8 cellular contexts compared by ENCODE assay signal in genomic region chr7:137454169-137455166, GRCh38.
A peak's percentile ranks its signal among the peaks of the same experiment; 100 is the strongest.
DNase-seq lines count a peak whose midpoint lies in the region; ATAC-seq and TF ChIP-seq lines count a peak whose summit lies in the region.

No MANE protein-coding gene starts in this region.

- intact Hi-C loops in CD8-positive, alpha-beta T cell (cut with DNase I, micrococcal nuclease) = no loop called here
- intact Hi-C loops in OCI-LY7 (cut with micrococcal nuclease; ENCODE audit: unreplicated experiment) = loop anchor here (10.0 kb wide), 1 partner anchor 1650 kb away; no protein-coding TSS in a partner anchor

- H4K20me1 ChIP-seq in OCI-LY7 (ENCODE audit: insufficient read depth, low read length) = no peaks in the 10 kb centered on the region

- no peak overlapping the region for H3K27ac Mint-ChIP-seq in CD8-positive, alpha-beta T cell
- H3K27ac Mint-ChIP-seq in endodermal cell = no peak overlapping the region
- H3K27ac Mint-ChIP-seq in effector memory CD8-positive, alpha-beta T cell = no peak overlapping the region

- H3K27ac ChIP-seq in CD8-positive, alpha-beta T cell (ENCODE audit: low read depth, low read length) = no peak overlapping the region
- no peak overlapping the region for H3K27ac ChIP-seq in OCI-LY7 (ENCODE audit: low read depth, low read length, poor library complexity, severe bottlenecking)
- H3K27ac ChIP-seq in endodermal cell (ENCODE audit: low read depth, low read length) = no peak overlapping the region

- 58 to 61% methylated on average over 9 to 13 of the region's 14 CpGs for WGBS in endodermal cell (ENCODE audit: insufficient coverage in 1 of 2, insufficient read length in 1 of 2), 2 experiments

- H3K4me3 Mint-ChIP-seq in CD8-positive, alpha-beta T cell = no peak overlapping the region
- no peak overlapping the region for H3K4me3 Mint-ChIP-seq in endodermal cell
- H3K4me3 Mint-ChIP-seq in effector memory CD8-positive, alpha-beta T cell = no peak overlapping the region

- POLR2A ChIA-PET in CD8-positive, alpha-beta T cell (lab: Charles Lee) = no interaction called here
- POLR2A ChIA-PET in OCI-LY7 (lab: Charles Lee) = interaction anchor here (0.5 to 1.1 kb wide), 3 partner anchors 9 to 449 kb away, joined by 3 read pairs; no protein-coding TSS in a partner anchor

- H3K9me2 ChIP-seq in OCI-LY7 (ENCODE audit: insufficient read depth, low read length) = no peaks in the 10 kb centered on the region

- no peaks in the 10 kb centered on the region for H3K36me3 Mint-ChIP-seq in CD8-positive, alpha-beta T cell
- no peaks in the 10 kb centered on the region for H3K36me3 Mint-ChIP-seq in endodermal cell (ENCODE audit: low read depth)
- no peaks in the 10 kb centered on the region for H3K36me3 Mint-ChIP-seq in effector memory CD8-positive, alpha-beta T cell (ENCODE audit: insufficient read depth)

- H3K9ac ChIP-seq in endodermal cell (ENCODE audit: extremely low read depth, low read length, poor library complexity, severe bottlenecking) = no peak overlapping the region

- no TSS peak for BruUV-seq in OCI-LY7 (replicated peaks; lab: Mats Ljungman, UMichigan)

- no peaks in the 10 kb centered on the region for H3K4me1 ChIP-seq in CD8-positive, alpha-beta T cell (ENCODE audit: insufficient read depth, low read length)
- H3K4me1 ChIP-seq in OCI-LY7 (ENCODE audit: insufficient read depth, low read length, poor library complexity, severe bottlenecking) (no peaks in the 10 kb centered on the region), endodermal cell (ENCODE audit: control insufficient read depth, insufficient read depth, low read length) (peaks cover 8% of the 10 kb centered on the region)

- no peaks in the 10 kb centered on the region for H3K36me3 ChIP-seq in CD8-positive, alpha-beta T cell (ENCODE audit: insufficient read depth, low read length)
- no peaks in the 10 kb centered on the region for H3K36me3 ChIP-seq in OCI-LY7 (ENCODE audit: insufficient read depth, low read length)
- H3K36me3 ChIP-seq in endodermal cell (ENCODE audit: control insufficient read depth, insufficient read depth, low read length) = no peaks in the 10 kb centered on the region

- no peak overlapping the region for H2AFZ ChIP-seq in OCI-LY7 (ENCODE audit: low read length)

- DNase-seq in CD8-positive, alpha-beta T cell = no peak
- peak; percentile 20 for DNase-seq in GM20000 (ENCODE audit: low spot score)
- peak; percentile 68 for DNase-seq in HT-29 (ENCODE audit: low spot score)
- peak; percentile 45 for DNase-seq in OCI-LY7 (ENCODE audit: low spot score)
- DNase-seq in endodermal cell = no peak
- peak; percentile 38 for DNase-seq in mucosa of gallbladder (ENCODE audit: low spot score)
- no peak for DNase-seq in effector CD4-positive, alpha-beta T cell
- no peak for DNase-seq in effector memory CD8-positive, alpha-beta T cell

- H3K9me3 Mint-ChIP-seq in CD8-positive, alpha-beta T cell = no peaks in the 10 kb centered on the region
- H3K9me3 Mint-ChIP-seq in endodermal cell = no peaks in the 10 kb centered on the region
- no peaks in the 10 kb centered on the region for H3K9me3 Mint-ChIP-seq in effector memory CD8-positive, alpha-beta T cell

- H3K27me3 ChIP-seq in CD8-positive, alpha-beta T cell (ENCODE audit: insufficient read depth, low read length) = no peaks in the 10 kb centered on the region
- H3K27me3 ChIP-seq in endodermal cell (ENCODE audit: control insufficient read depth, insufficient read depth, low read length, poor library complexity, severe bottlenecking) = no peaks in the 10 kb centered on the region

- no peaks in the 10 kb centered on the region for H3K9me3 ChIP-seq in CD8-positive, alpha-beta T cell (ENCODE audit: low read length)
- H3K9me3 ChIP-seq in OCI-LY7 (ENCODE audit: low read length) (no peaks in the 10 kb centered on the region), endodermal cell (ENCODE audit: control insufficient read depth, low read length) (no peaks in the 10 kb centered on the region)

- peak; percentile 75 for TF ChIP-seq CTCF in CD8-positive, alpha-beta T cell (IDR thresholded peaks at IDR 0.05)
- TF ChIP-seq CTCF in GM20000 (IDR thresholded peaks at IDR 0.05; ENCODE audit: extremely low read depth, missing control alignments) (peak; percentile 47), OCI-LY7 (conservative IDR thresholded peaks at IDR 0.05; ENCODE audit: low read length) (peak; percentile 92), endodermal cell (conservative IDR thresholded peaks at IDR 0.05) (peak; percentile 81)

- H3K27me3 Mint-ChIP-seq in CD8-positive, alpha-beta T cell (ENCODE audit: low read depth) = peaks cover 5% of the 10 kb centered on the region
- no peaks in the 10 kb centered on the region for H3K27me3 Mint-ChIP-seq in endodermal cell (ENCODE audit: insufficient read depth)
- peaks cover 0 to 5% of the 10 kb centered on the region in 2 donors for H3K27me3 Mint-ChIP-seq in effector memory CD8-positive, alpha-beta T cell

- CTCF ChIA-PET in CD8-positive, alpha-beta T cell (lab: Charles Lee) = interaction anchor here (1.4 kb wide), 1 partner anchor 36 kb away, joined by 3 read pairs; no protein-coding TSS in a partner anchor
- CTCF ChIA-PET in OCI-LY7 (lab: Charles Lee; ENCODE audit: unreplicated experiment) = no interaction called here

- ATAC-seq in CD8-positive, alpha-beta T cell = no peak
- ATAC-seq in effector memory CD8-positive, alpha-beta T cell (replicated peaks) = no peak

- no peak overlapping the region for H3K4me3 ChIP-seq in CD8-positive, alpha-beta T cell (ENCODE audit: low read depth, low read length)
- H3K4me3 ChIP-seq in OCI-LY7 (ENCODE audit: low read depth, low read length, poor library complexity, severe bottlenecking) = no peak overlapping the region
- H3K4me3 ChIP-seq in endodermal cell (ENCODE audit: low read length) = no peak overlapping the region

- no peaks in the 10 kb centered on the region for H3K79me2 ChIP-seq in OCI-LY7 (ENCODE audit: insufficient read depth, low read depth, low read length)

- no peak overlapping the region for H3K4me2 ChIP-seq in OCI-LY7 (ENCODE audit: low read length)

- no peaks in the 10 kb centered on the region for H3K4me1 Mint-ChIP-seq in CD8-positive, alpha-beta T cell (ENCODE audit: low read depth)
- peaks cover 18% of the 10 kb centered on the region for H3K4me1 Mint-ChIP-seq in endodermal cell
- H3K4me1 Mint-ChIP-seq in effector memory CD8-positive, alpha-beta T cell (ENCODE audit: low read depth in 2 of 2) = no peaks in the 10 kb centered on the region

Comparison
In these comparisons a context has a peak if more than half of its experiments do, and no peak if none do; other contexts are left out.
1. DNase-seq: peak in GM20000 (single experiment), HT-29 (single experiment), OCI-LY7 (single experiment) and mucosa of gallbladder (single experiment); none in CD8-positive, alpha-beta T cell (0 of 7), endodermal cell (single experiment), effector CD4-positive, alpha-beta T cell (single experiment) and effector memory CD8-positive, alpha-beta T cell (0 of 3).
2. Peak in every context shown above with its lines, with median percentiles within 50 percentile points of each other: CTCF ChIP-seq.